Comparison of ENCODE assay signal across 19 cellular contexts in genomic region chr10:124997791-124998623, GRCh38. TPM values are rescaled to one million over a fixed set of nuclear protein-coding genes. Genes with fewer than 3 reads are reported as not detected.
DNase-seq lines count a peak whose midpoint lies in the region; ATAC-seq, FAIRE-seq and TF ChIP-seq lines count a peak whose summit lies in the region.
"Had no signal": no experiment of that assay in that cellular context is flagged by ENCODE, and none has a peak within 500 bp of the region (broad histone marks: within the 10 kb centered on the region; RNA-seq: fewer than 3 reads in every experiment).

No MANE protein-coding gene starts in this region.

- intact Hi-C loops in activated CD4-positive, alpha-beta memory T cell treated with anti-CD3 and anti-CD28 coated beads for 36 hours (cut with micrococcal nuclease): no loop called here
- intact Hi-C loops in testis (cut with DNase I; ENCODE audit: low total_unique reads): no loop called here

- no peak overlapping the region for H3K27ac Mint-ChIP-seq in activated CD4-positive, alpha-beta memory T cell treated with anti-CD3 and anti-CD28 coated beads for 36 hours
- H3K27ac Mint-ChIP-seq in activated CD4-positive, alpha-beta memory T cell treated with anti-CD3 and anti-CD28 coated beads, Interleukin-2, amount 10 ng/mL, durations not matched to agents 7 days and 5 days: no peak overlapping the region
- H3K27ac Mint-ChIP-seq: CD8-positive, alpha-beta T cell; stimulated activated effector memory CD8-positive, alpha-beta T cell treated with anti-CD3 and anti-CD28 coated beads, Interleukin-12 subunit alpha, Interleukin-12 subunit beta, amount 100 ng/mL, for 72 hours had no signal

- H3K9me3 Mint-ChIP-seq in activated CD4-positive, alpha-beta memory T cell treated with anti-CD3 and anti-CD28 coated beads for 36 hours: no peaks in the 10 kb centered on the region
- no peaks in the 10 kb centered on the region for H3K9me3 Mint-ChIP-seq in activated CD4-positive, alpha-beta memory T cell treated with anti-CD3 and anti-CD28 coated beads, Interleukin-2, amount 10 ng/mL, durations not matched to agents 7 days and 5 days
- H3K9me3 Mint-ChIP-seq: CD8-positive, alpha-beta T cell; stimulated activated effector memory CD8-positive, alpha-beta T cell treated with anti-CD3 and anti-CD28 coated beads, Interleukin-12 subunit alpha, Interleukin-12 subunit beta, amount 100 ng/mL, for 72 hours had no signal

- peaks cover 6% of the 10 kb centered on the region for H3K27me3 Mint-ChIP-seq in activated CD4-positive, alpha-beta memory T cell treated with anti-CD3 and anti-CD28 coated beads for 36 hours
- no peaks in the 10 kb centered on the region for H3K27me3 Mint-ChIP-seq in activated CD4-positive, alpha-beta memory T cell treated with anti-CD3 and anti-CD28 coated beads, Interleukin-2, amount 10 ng/mL, durations not matched to agents 7 days and 5 days

- peaks cover 4% of the 10 kb centered on the region for H3K36me3 ChIP-seq in testis (ENCODE audit: low read depth, missing control alignments)

- H3K4me3 ChIP-seq in testis: no peak overlapping the region

- WGBS in testis, 2 donors: 64 to 82% methylated on average over 11 to 35 of the region's 35 CpGs

- peak overlapping the region in 1 of 2 donors; percentile 84 for H3K27ac ChIP-seq in testis

- peaks cover 46% of the 10 kb centered on the region for H3K4me1 ChIP-seq in testis

- no peak for TF ChIP-seq POLR2A in testis (IDR thresholded peaks at IDR 0.05)

- no peak for FAIRE-seq in HTR-8/SVneo (lab: Jason Lieb, UNC)

- H3K36me3 Mint-ChIP-seq in activated CD4-positive, alpha-beta memory T cell treated with anti-CD3 and anti-CD28 coated beads for 36 hours: no peaks in the 10 kb centered on the region
- H3K36me3 Mint-ChIP-seq in activated CD4-positive, alpha-beta memory T cell treated with anti-CD3 and anti-CD28 coated beads, Interleukin-2, amount 10 ng/mL, durations not matched to agents 7 days and 5 days (ENCODE audit: low read depth): no peaks in the 10 kb centered on the region
- H3K36me3 Mint-ChIP-seq: CD8-positive, alpha-beta T cell had no signal

- CTCF ChIA-PET in activated CD4-positive, alpha-beta memory T cell treated with anti-CD3 and anti-CD28 coated beads for 36 hours (lab: Charles Lee): no interaction called here
- CTCF ChIA-PET in activated CD4-positive, alpha-beta memory T cell treated with anti-CD3 and anti-CD28 coated beads, Interleukin-2, amount 10 ng/mL, durations not matched to agents 7 days and 5 days (lab: Charles Lee): no interaction called here

- H3K4me3 Mint-ChIP-seq in activated CD4-positive, alpha-beta memory T cell treated with anti-CD3 and anti-CD28 coated beads for 36 hours: no peak overlapping the region
- H3K4me3 Mint-ChIP-seq in activated CD4-positive, alpha-beta memory T cell treated with anti-CD3 and anti-CD28 coated beads, Interleukin-2, amount 10 ng/mL, durations not matched to agents 7 days and 5 days: no peak overlapping the region
- H3K4me3 Mint-ChIP-seq: CD8-positive, alpha-beta T cell; stimulated activated effector memory CD8-positive, alpha-beta T cell treated with anti-CD3 and anti-CD28 coated beads, Interleukin-12 subunit alpha, Interleukin-12 subunit beta, amount 100 ng/mL, for 72 hours had no signal

- POLR2A ChIA-PET in activated CD4-positive, alpha-beta memory T cell treated with anti-CD3 and anti-CD28 coated beads for 36 hours (lab: Charles Lee): no interaction called here
- POLR2A ChIA-PET in activated CD4-positive, alpha-beta memory T cell treated with anti-CD3 and anti-CD28 coated beads, Interleukin-2, amount 10 ng/mL, durations not matched to agents 7 days and 5 days (lab: Charles Lee): no interaction called here

- H3K27me3 ChIP-seq in testis: no peaks in the 10 kb centered on the region

- no peaks in the 10 kb centered on the region for H3K4me1 Mint-ChIP-seq in activated CD4-positive, alpha-beta memory T cell treated with anti-CD3 and anti-CD28 coated beads for 36 hours (ENCODE audit: low read depth)
- H3K4me1 Mint-ChIP-seq in activated CD4-positive, alpha-beta memory T cell treated with anti-CD3 and anti-CD28 coated beads, Interleukin-2, amount 10 ng/mL, durations not matched to agents 7 days and 5 days: no peaks in the 10 kb centered on the region
- H3K4me1 Mint-ChIP-seq: stimulated activated effector memory CD8-positive, alpha-beta T cell treated with anti-CD3 and anti-CD28 coated beads, Interleukin-12 subunit alpha, Interleukin-12 subunit beta, amount 100 ng/mL, for 72 hours had no signal

- peak; percentile 3 for DNase-seq in activated CD4-positive, alpha-beta memory T cell treated with anti-CD3 and anti-CD28 coated beads for 36 hours
- DNase-seq in activated CD4-positive, alpha-beta memory T cell treated with anti-CD3 and anti-CD28 coated beads, Interleukin-2, amount 10 ng/mL, durations not matched to agents 7 days and 5 days: no peak
- peak; percentile 9 for DNase-seq in activated CD8-positive, alpha-beta memory T cell treated with anti-CD3 and anti-CD28 coated beads, Interleukin-2, amount 50 U/mL, for 4 hours
- peak; percentile 44 for DNase-seq in left lobe of liver (ENCODE audit: low spot score)
- DNase-seq in testis: peak; percentile 21
- no peak for DNase-seq in AML-193 (lab: John Stamatoyannopoulos, UW)
- no peak for DNase-seq in HTR-8/SVneo (ENCODE audit: insufficient read length, low spot score)
- DNase-seq in glomerular visceral epithelial cell (ENCODE audit: extremely low spot score): no peak
- DNase-seq: amygdala; effector CD4-positive, alpha-beta T cell; foreskin fibroblast; KBM-7; NCI-H1436; NCI-H446 treated with DMSO at 0.1 percent for 48 hours; retina; SK-N-SH; stimulated activated CD4-positive, alpha-beta T cell treated with anti-CD3 and anti-CD28 coated beads, Interleukin-4, amount 100 ng/mL, for 4 hours had no signal

- TF ChIP-seq CTCF in testis (IDR thresholded peaks at IDR 0.05): no peak

- no peak for ATAC-seq in left lobe of liver
- ATAC-seq: CD8-positive, alpha-beta T cell; stimulated activated effector memory CD8-positive, alpha-beta T cell treated with anti-CD3 and anti-CD28 coated beads, Interleukin-12 subunit alpha, Interleukin-12 subunit beta, amount 100 ng/mL, for 72 hours had no signal

- no peaks in the 10 kb centered on the region for H3K9me3 ChIP-seq in testis
- H3K9me3 ChIP-seq: SK-N-SH had no signal

RNA-seq across cellular contexts. Expression of gene ZRANB1, which starts 56.1 kb away (rescaled TPM):
- 10 to 100 TPM; 10.5 to 10.8 TPM for total RNA-seq in activated CD4-positive, alpha-beta memory T cell treated with anti-CD3 and anti-CD28 coated beads for 36 hours
- total RNA-seq in activated CD4-positive, alpha-beta memory T cell treated with anti-CD3 and anti-CD28 coated beads, Interleukin-2, amount 10 ng/mL, durations not matched to agents 7 days and 5 days: 10 to 100 TPM; 11.2 to 12.3 TPM
- total RNA-seq in left lobe of liver (11.6 TPM), testis (10 to 100 TPM; 38.7 to 46.7 TPM)
- polyA plus RNA-seq in testis (ENCODE audit: insufficient read depth, low read depth, low replicate concordance): 37.9 TPM

Comparison
In these comparisons a context has a peak if more than half of its experiments do, and no peak if none do; other contexts are left out.
1. DNase-seq: peak in activated CD4-positive, alpha-beta memory T cell treated with anti-CD3 and anti-CD28 coated beads for 36 hours (single experiment), activated CD8-positive, alpha-beta memory T cell treated with anti-CD3 and anti-CD28 coated beads, Interleukin-2, amount 50 U/mL, for 4 hours (single experiment), left lobe of liver (single experiment) and testis (single experiment); none in activated CD4-positive, alpha-beta memory T cell treated with anti-CD3 and anti-CD28 coated beads, Interleukin-2, amount 10 ng/mL, durations not matched to agents 7 days and 5 days (single experiment), AML-193 (0 of 2), HTR-8/SVneo (single experiment) and glomerular visceral epithelial cell (single experiment).